14 cellular contexts compared by ENCODE assay signal in genomic region chr14:39339003-39339402, GRCh38.
DNase-seq lines count a peak whose midpoint lies in the region; ATAC-seq and TF ChIP-seq lines count a peak whose summit lies in the region.
"Had no signal": no experiment of that assay in that cellular context is flagged by ENCODE, and none has a peak within 500 bp of the region (broad histone marks: within the 10 kb centered on the region; RNA-seq: fewer than 3 reads in every experiment).

No MANE protein-coding gene starts in this region.

- ATAC-seq in left lung (peak; percentile 37), HG02973 (IDR thresholded peaks at IDR 0.05; ENCODE audit: unreplicated experiment) (no peak)
- no peak for ATAC-seq in natural killer cell treated with Interleukin-12 subunit alpha and Interleukin-12 subunit beta and Interleukin-15 and Interleukin-18, amount 100 ng/mL, for 72 hours
- ATAC-seq: activated CD8-positive, alpha-beta T cell treated with anti-CD3 and anti-CD28 coated beads, Interleukin-2, amount 10 ng/mL, durations not matched to agents 7 days and 5 days had no signal

- TF ChIP-seq CTCF in A673 (conservative IDR thresholded peaks at IDR 0.05; ENCODE audit: low read depth, low read length): no peak
- TF ChIP-seq CTCF in left lung (IDR thresholded peaks at IDR 0.05): no peak

- no peaks in the 10 kb centered on the region for H3K9me3 ChIP-seq in A673 (ENCODE audit: low read depth, low read length, poor library complexity, severe bottlenecking)
- H3K9me3 ChIP-seq in left lung: no peaks in the 10 kb centered on the region
- H3K9me3 ChIP-seq: ascending aorta had no signal

- no peak overlapping the region for H3K4me3 Mint-ChIP-seq in natural killer cell treated with Interleukin-12 subunit alpha and Interleukin-12 subunit beta and Interleukin-15 and Interleukin-18, amount 100 ng/mL, for 72 hours
- H3K4me3 Mint-ChIP-seq: activated CD8-positive, alpha-beta T cell treated with anti-CD3 and anti-CD28 coated beads, Interleukin-2, amount 10 ng/mL, durations not matched to agents 7 days and 5 days had no signal

- H3K4me1 Mint-ChIP-seq in natural killer cell treated with Interleukin-12 subunit alpha and Interleukin-12 subunit beta and Interleukin-15 and Interleukin-18, amount 100 ng/mL, for 72 hours (ENCODE audit: low read depth in 2 of 2): peaks cover 19 to 24% of the 10 kb centered on the region in 2 donors

- no peak overlapping the region for H3K4me3 ChIP-seq in A673 (ENCODE audit: low read depth, low read length, poor library complexity, severe bottlenecking)
- H3K4me3 ChIP-seq in left lung: no peak overlapping the region
- H3K4me3 ChIP-seq: ascending aorta, SK-N-MC, smooth muscle cell had no signal

- no peaks in the 10 kb centered on the region for H3K27me3 ChIP-seq in A673 (replicated peaks; ENCODE audit: insufficient read depth, low read depth, low read length, poor library complexity)
- H3K27me3 ChIP-seq in left lung: no peaks in the 10 kb centered on the region
- H3K27me3 ChIP-seq: ascending aorta had no signal

- no peak overlapping the region for H3K27ac Mint-ChIP-seq in natural killer cell treated with Interleukin-12 subunit alpha and Interleukin-12 subunit beta and Interleukin-15 and Interleukin-18, amount 100 ng/mL, for 72 hours
- H3K27ac Mint-ChIP-seq: activated CD8-positive, alpha-beta T cell treated with anti-CD3 and anti-CD28 coated beads, Interleukin-2, amount 10 ng/mL, durations not matched to agents 7 days and 5 days had no signal

- CTCF ChIA-PET in A673 (lab: Charles Lee): no interaction called here

- H3K36me3 Mint-ChIP-seq in natural killer cell treated with Interleukin-12 subunit alpha and Interleukin-12 subunit beta and Interleukin-15 and Interleukin-18, amount 100 ng/mL, for 72 hours: peaks cover 20% of the 10 kb centered on the region

- no peaks in the 10 kb centered on the region for H3K4me1 ChIP-seq in A673 (ENCODE audit: insufficient read depth, low read length, poor library complexity, severe bottlenecking)
- H3K4me1 ChIP-seq in left lung: no peaks in the 10 kb centered on the region
- H3K4me1 ChIP-seq: ascending aorta had no signal

- H3K9me3 Mint-ChIP-seq in natural killer cell treated with Interleukin-12 subunit alpha and Interleukin-12 subunit beta and Interleukin-15 and Interleukin-18, amount 100 ng/mL, for 72 hours: no peaks in the 10 kb centered on the region

- no TSS peak for BruUV-seq in A673 (replicated peaks; lab: Mats Ljungman, UMichigan)

- intact Hi-C loops in A673 (cut with micrococcal nuclease; ENCODE audit: unreplicated experiment) (no loop called here), left lung (cut with DNase I) (no loop called here)

- H3K27me3 Mint-ChIP-seq in natural killer cell treated with Interleukin-12 subunit alpha and Interleukin-12 subunit beta and Interleukin-15 and Interleukin-18, amount 100 ng/mL, for 72 hours: no peaks in the 10 kb centered on the region

- DNase-seq in A673 (ENCODE audit: low spot score) (peak; percentile 36), NCI-H1105 treated with DMSO at 0.1 percent for 48 hours (lab: John Stamatoyannopoulos, UW) (peak; percentile 30), amniotic epithelial cell (ENCODE audit: low read depth) (peak; percentile 22), left lung (no peak), germinal center (ENCODE audit: low spot score) (no peak), NOMO-1 (lab: John Stamatoyannopoulos, UW; ENCODE audit: unreplicated experiment in 2 of 2) (no peak)
- no peak for DNase-seq in natural killer cell treated with Interleukin-12 subunit alpha and Interleukin-12 subunit beta and Interleukin-15 and Interleukin-18, amount 100 ng/mL, for 72 hours (ENCODE audit: low spot score)
- DNase-seq: activated CD8-positive, alpha-beta T cell treated with anti-CD3 and anti-CD28 coated beads, Interleukin-2, amount 10 ng/mL, durations not matched to agents 7 days and 5 days; hippocampal formation; nucleus accumbens had no signal

- POLR2A ChIA-PET in A673 (lab: Charles Lee; ENCODE audit: low non-redundant PET): no interaction called here

- H3K27ac ChIP-seq in A673 (ENCODE audit: low read depth, low read length, poor library complexity, severe bottlenecking) (no peak overlapping the region), left lung (no peak overlapping the region)
- H3K27ac ChIP-seq: ascending aorta, SK-N-MC had no signal

- H3K36me3 ChIP-seq in A673 (ENCODE audit: insufficient read depth, low read length, poor library complexity, severe bottlenecking) (peaks cover 4% of the 10 kb centered on the region), left lung (peaks cover 0 to 47% of the 10 kb centered on the region in 2 donors)

Comparison
In these comparisons a context has a peak if more than half of its experiments do, and no peak if none do; other contexts are left out.
1. DNase-seq: peak in A673 (single experiment), NCI-H1105 treated with DMSO at 0.1 percent for 48 hours (single experiment) and amniotic epithelial cell (single experiment); none in left lung (0 of 2), germinal center (single experiment), NOMO-1 (0 of 2) and natural killer cell treated with Interleukin-12 subunit alpha and Interleukin-12 subunit beta and Interleukin-15 and Interleukin-18, amount 100 ng/mL, for 72 hours (single experiment).